In the genomic region with DNA sequence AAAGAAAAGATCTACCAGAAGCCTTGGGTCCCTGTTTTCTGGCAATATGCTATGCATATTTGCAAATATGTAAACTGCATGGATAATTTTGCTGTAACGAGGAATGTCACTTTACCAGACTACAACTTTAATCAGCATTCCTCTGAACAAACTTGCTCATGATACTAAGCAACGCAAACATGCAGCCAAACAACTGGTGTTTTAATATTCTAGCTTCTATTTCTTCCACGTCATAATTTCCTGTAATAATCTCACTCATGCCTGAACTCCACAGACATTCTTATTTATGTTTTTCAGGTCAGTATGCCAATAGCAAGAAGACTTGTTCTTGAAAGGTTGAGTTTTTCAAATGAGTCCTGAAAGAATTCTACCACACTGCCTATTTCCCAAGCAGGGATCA, we compare ENCODE assay signal across 20 cellular contexts.
"Had no signal": no experiment of that assay in that cellular context is flagged by ENCODE, and none has a peak within 500 bp of the region (broad histone marks: within the 10 kb centered on the region; RNA-seq: fewer than 3 reads in every experiment).

No MANE protein-coding gene starts in this region.

- H3K27me3 ChIP-seq: colonic mucosa, esophagus muscularis mucosa, gastrocnemius medialis, heart right ventricle, ovary, stomach, transverse colon had no signal

- H3K9me3 ChIP-seq: colonic mucosa, esophagus muscularis mucosa, gastrocnemius medialis, heart right ventricle, mucosa of descending colon, ovary, stomach, thoracic aorta, transverse colon had no signal

- FAIRE-seq: small intestine had no signal

- H3K27ac ChIP-seq: colonic mucosa, epithelial cell of prostate, esophagus muscularis mucosa, gastrocnemius medialis, heart right ventricle, ovary, stomach, thoracic aorta, transverse colon had no signal

- H3K4me1 ChIP-seq: colonic mucosa, esophagus muscularis mucosa, gastrocnemius medialis, heart right ventricle, stomach had no signal

- H3K36me3 ChIP-seq: colonic mucosa, esophagus muscularis mucosa, gastrocnemius medialis, heart right ventricle, ovary, stomach, thoracic aorta, transverse colon had no signal

- ATAC-seq: gastrocnemius medialis; heart right ventricle; left lobe of liver; mucosa of descending colon; naive thymus-derived CD8-positive, alpha-beta T cell; right cardiac atrium had no signal

- DNase-seq: colonic mucosa; effector CD4-positive, alpha-beta T cell; gastrocnemius medialis; heart right ventricle; hypothalamus; islet precursor cell; mucosa of descending colon; naive thymus-derived CD8-positive, alpha-beta T cell; ovary; right cardiac atrium; small intestine; stimulated activated CD4-positive, alpha-beta T cell treated with anti-CD3 and anti-CD28 coated beads, Interleukin-12 subunit alpha, Interleukin-12 subunit beta, amount 100 ng/mL, for 4 hours; stimulated activated naive CD4-positive, alpha-beta T cell; stomach; substantia nigra; transverse colon had no signal

- H3K4me3 ChIP-seq: colonic mucosa, esophagus muscularis mucosa, gastrocnemius medialis, heart right ventricle, mucosa of descending colon, ovary, stomach, thoracic aorta, transverse colon had no signal
